ENCODE assay signal across 8 cellular contexts in genomic region chr17:74780443-74781238, GRCh38. TPM values are rescaled to one million over a fixed set of nuclear protein-coding genes. Genes with fewer than 3 reads are reported as not detected.
DNase-seq lines count a peak whose midpoint lies in the region; ATAC-seq and TF ChIP-seq lines count a peak whose summit lies in the region.

No MANE protein-coding gene starts in this region.

- peak; percentile 31 for ATAC-seq in central memory CD8-positive, alpha-beta T cell (replicated peaks; ENCODE audit: extremely low read depth, poor library complexity, severe bottlenecking)
- ATAC-seq in GM18519 (IDR thresholded peaks at IDR 0.05; ENCODE audit: low FRiP score, unreplicated experiment): no peak

- H3F3A ChIP-seq in neural cell (ENCODE audit: insufficient read depth, low read length, poor library complexity, severe bottlenecking): no peaks in the 10 kb centered on the region

- H3K79me2 ChIP-seq in mammary epithelial cell (ENCODE audit: insufficient read depth, low read length) (peaks cover 23% of the 10 kb centered on the region), neural cell (replicated peaks; ENCODE audit: insufficient read depth, low read length) (peaks cover 17% of the 10 kb centered on the region)

- CTCF ChIA-PET in mammary epithelial cell (lab: Charles Lee; ENCODE audit: low non-redundant PET): no interaction called here

- peak overlapping the region; percentile 64 for H3K4me3 Mint-ChIP-seq in central memory CD8-positive, alpha-beta T cell

- dilution Hi-C loops in mammary epithelial cell (cut with HindIII; ENCODE audit: low sequenced_read_pairs): no loop called here

- no peaks in the 10 kb centered on the region for H4K20me1 ChIP-seq in mammary epithelial cell (ENCODE audit: insufficient read depth, low read length)
- no peaks in the 10 kb centered on the region for H4K20me1 ChIP-seq in neural cell (ENCODE audit: insufficient read depth)

- H3K4me2 ChIP-seq in mammary epithelial cell (ENCODE audit: insufficient read depth, low read depth, low read length) (no peak overlapping the region), neural cell (ENCODE audit: low read length) (no peak overlapping the region)

- in situ Hi-C loops in T47D (cut with HindIII; ENCODE audit: low pct_unique_long_range_greater_than_20kb, low sequenced_read_pairs) (no loop called here), mammary epithelial cell (cut with MboI; ENCODE audit: low sequenced_read_pairs in 2 of 2) (no loop called here)

- WGBS in mammary epithelial cell (ENCODE audit: low coverage, missing lambda C conversion rate): 93% methylated on average over 7 of the region's 7 CpGs

- no peak for TF ChIP-seq EP300 in neural cell (conservative IDR thresholded peaks at IDR 0.05; ENCODE audit: poor library complexity, severe bottlenecking)

- H3K9me3 ChIP-seq in mammary epithelial cell (replicated peaks; ENCODE audit: insufficient read depth, low read length) (no peaks in the 10 kb centered on the region), neural cell (ENCODE audit: low read length) (no peaks in the 10 kb centered on the region)

- peaks cover 76% of the 10 kb centered on the region for H3K4me1 Mint-ChIP-seq in central memory CD8-positive, alpha-beta T cell

- no peak for TF ChIP-seq RAD21 in neural cell (conservative IDR thresholded peaks at IDR 0.05)

- H3K9me2 ChIP-seq in neural cell (ENCODE audit: insufficient read depth, low read length): no peaks in the 10 kb centered on the region

- H2AFZ ChIP-seq in mammary epithelial cell (ENCODE audit: low read depth, low read length) (no peak overlapping the region), neural cell (ENCODE audit: low read depth, low read length) (no peak overlapping the region)

- intact Hi-C loops in mammary epithelial cell (cut with micrococcal nuclease): loop anchor here (5.0 kb wide), 1 partner anchor 33 kb away; the partner anchor contains the start of gene NHERF1

- DNase-seq in T47D (ENCODE audit: low read depth in 1 of 2, low spot score in 1 of 2) (peak; percentile 76 to 93), mammary epithelial cell (no peak), NCI-H82 treated with DMSO at 0.1 percent for 48 hours (lab: John Stamatoyannopoulos, UW; ENCODE audit: unreplicated experiment) (peak; percentile 4), NCI-H1417 treated with DMSO at 0.1 percent for 48 hours (lab: John Stamatoyannopoulos, UW) (no peak)
- DNase-seq in central memory CD8-positive, alpha-beta T cell (ENCODE audit: low spot score in 2 of 2): peak in 1 of 2 donors; percentile 29
- no peak for DNase-seq in central memory CD4-positive, alpha-beta T cell

- H3K27ac ChIP-seq in mammary epithelial cell (ENCODE audit: insufficient read depth, low read depth, low read length) (no peak overlapping the region), neural cell (ENCODE audit: low read length) (no peak overlapping the region)

- no peaks in the 10 kb centered on the region for H3K4me1 ChIP-seq in mammary epithelial cell (ENCODE audit: insufficient read depth, low read length)

- no peak overlapping the region for H3K9ac ChIP-seq in mammary epithelial cell (ENCODE audit: insufficient read depth, low read length)
- no peak overlapping the region for H3K9ac ChIP-seq in neural cell (ENCODE audit: low read length)

- H3K27me3 ChIP-seq in mammary epithelial cell (ENCODE audit: insufficient read depth, low read length): no peaks in the 10 kb centered on the region
- no peaks in the 10 kb centered on the region for H3K27me3 ChIP-seq in neural cell (ENCODE audit: insufficient read depth, low read depth, low read length)

- TF ChIP-seq CTCF in mammary epithelial cell (conservative IDR thresholded peaks at IDR 0.05 in 1 of 2, IDR thresholded peaks at IDR 0.05 in 1 of 2; ENCODE audit: extremely low read depth in 1 of 2, insufficient read depth in 1 of 2, low read depth in 1 of 2, low read length in 2 of 2): no peak
- TF ChIP-seq CTCF in neural cell (IDR thresholded peaks at IDR 0.05; ENCODE audit: poor library complexity, severe bottlenecking): peak; percentile 33

- H3K4me3 ChIP-seq in mammary epithelial cell (replicated peaks in 1 of 3; ENCODE audit: insufficient read depth in 1 of 3, low read depth in 2 of 3, low read length in 3 of 3): no peak overlapping the region
- no peak overlapping the region for H3K4me3 ChIP-seq in neural cell (ENCODE audit: low read length)

- H3K27ac Mint-ChIP-seq in central memory CD8-positive, alpha-beta T cell (ENCODE audit: low read depth): peak overlapping the region; percentile 73

- H3K36me3 ChIP-seq in mammary epithelial cell (ENCODE audit: insufficient read depth, low read length) (peaks cover 3% of the 10 kb centered on the region), neural cell (ENCODE audit: insufficient read depth, low read length) (no peaks in the 10 kb centered on the region)

- H3K27me3 Mint-ChIP-seq in central memory CD8-positive, alpha-beta T cell: no peaks in the 10 kb centered on the region

- H3K9me3 Mint-ChIP-seq in central memory CD8-positive, alpha-beta T cell: no peaks in the 10 kb centered on the region

- no TSS peak for BruUV-seq in mammary epithelial cell (replicated peaks; lab: Mats Ljungman, UMichigan)

- H3K36me3 Mint-ChIP-seq in central memory CD8-positive, alpha-beta T cell (ENCODE audit: insufficient read depth): peaks cover 23% of the 10 kb centered on the region

TF ChIP-seq in neural cell, 6 proteins besides CTCF, POLR2A, EP300 and RAD21:
- TF ChIP-seq, protein P1, sequence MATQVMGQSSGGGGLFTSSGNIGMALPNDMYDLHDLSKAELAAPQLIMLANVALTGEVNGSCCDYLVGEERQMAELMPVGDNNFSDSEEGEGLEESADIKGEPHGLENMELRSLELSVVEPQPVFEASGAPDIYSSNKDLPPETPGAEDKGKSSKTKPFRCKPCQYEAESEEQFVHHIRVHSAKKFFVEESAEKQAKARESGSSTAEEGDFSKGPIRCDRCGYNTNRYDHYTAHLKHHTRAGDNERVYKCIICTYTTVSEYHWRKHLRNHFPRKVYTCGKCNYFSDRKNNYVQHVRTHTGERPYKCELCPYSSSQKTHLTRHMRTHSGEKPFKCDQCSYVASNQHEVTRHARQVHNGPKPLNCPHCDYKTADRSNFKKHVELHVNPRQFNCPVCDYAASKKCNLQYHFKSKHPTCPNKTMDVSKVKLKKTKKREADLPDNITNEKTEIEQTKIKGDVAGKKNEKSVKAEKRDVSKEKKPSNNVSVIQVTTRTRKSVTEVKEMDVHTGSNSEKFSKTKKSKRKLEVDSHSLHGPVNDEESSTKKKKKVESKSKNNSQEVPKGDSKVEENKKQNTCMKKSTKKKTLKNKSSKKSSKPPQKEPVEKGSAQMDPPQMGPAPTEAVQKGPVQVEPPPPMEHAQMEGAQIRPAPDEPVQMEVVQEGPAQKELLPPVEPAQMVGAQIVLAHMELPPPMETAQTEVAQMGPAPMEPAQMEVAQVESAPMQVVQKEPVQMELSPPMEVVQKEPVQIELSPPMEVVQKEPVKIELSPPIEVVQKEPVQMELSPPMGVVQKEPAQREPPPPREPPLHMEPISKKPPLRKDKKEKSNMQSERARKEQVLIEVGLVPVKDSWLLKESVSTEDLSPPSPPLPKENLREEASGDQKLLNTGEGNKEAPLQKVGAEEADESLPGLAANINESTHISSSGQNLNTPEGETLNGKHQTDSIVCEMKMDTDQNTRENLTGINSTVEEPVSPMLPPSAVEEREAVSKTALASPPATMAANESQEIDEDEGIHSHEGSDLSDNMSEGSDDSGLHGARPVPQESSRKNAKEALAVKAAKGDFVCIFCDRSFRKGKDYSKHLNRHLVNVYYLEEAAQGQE (IDR thresholded peaks at IDR 0.05; ENCODE audit: borderline replicate concordance): no peak
- TF ChIP-seq MXI1 (conservative IDR thresholded peaks at IDR 0.05; ENCODE audit: poor library complexity, severe bottlenecking): no peak
- no peak for TF ChIP-seq EZH2 (IDR thresholded peaks at IDR 0.05; ENCODE audit: borderline replicate concordance, insufficient read depth, low read length, poor library complexity, severe bottlenecking)
- no peak for TF ChIP-seq POLR2AphosphoS5 (IDR thresholded peaks at IDR 0.05)
- no peak for TF ChIP-seq TAF1 (IDR thresholded peaks at IDR 0.05; ENCODE audit: low read depth)
- no peak for TF ChIP-seq SMC3 (conservative IDR thresholded peaks at IDR 0.05; ENCODE audit: poor library complexity)

RNA-seq across cellular contexts. Expression of gene NAT9, which starts 4.5 kb away (rescaled TPM):
- 10 to 100 TPM; 24.7 to 76.5 TPM for total RNA-seq in mammary epithelial cell
- polyA plus RNA-seq in mammary epithelial cell (37.3 TPM), neural cell (232 and 243 TPM in 2 replicates)
- polyA minus RNA-seq in mammary epithelial cell (4.1 TPM), neural cell (34.1 and 35.2 TPM in 2 replicates)

RNA-seq across cellular contexts. Expression of gene NHERF1, which starts 32.2 kb away (rescaled TPM):
- total RNA-seq in mammary epithelial cell: 10 to 100 TPM in 1 of 2 donors, 1 to 10 TPM in 1; 5.8 to 24.6 TPM
- polyA plus RNA-seq in mammary epithelial cell (36.3 TPM), neural cell (0.51 and 1.3 TPM in 2 replicates)
- polyA minus RNA-seq in mammary epithelial cell (59.6 TPM), neural cell (0.81 and 1.2 TPM in 2 replicates)

RNA-seq across cellular contexts. Expression of gene RAB37, which starts 43.6 kb away (rescaled TPM):
- not detected for total RNA-seq in mammary epithelial cell
- polyA plus RNA-seq in mammary epithelial cell (not detected), neural cell (0.32 TPM in 1 of 2 replicates, not detected in the other)
- polyA minus RNA-seq in mammary epithelial cell (not detected), neural cell (not detected in 2 replicates)

Comparison
In these comparisons a context has a peak if more than half of its experiments do, and no peak if none do; other contexts are left out.
1. DNase-seq: peak in T47D (2 of 2) and NCI-H82 treated with DMSO at 0.1 percent for 48 hours (single experiment); none in mammary epithelial cell (single experiment), NCI-H1417 treated with DMSO at 0.1 percent for 48 hours (single experiment) and central memory CD4-positive, alpha-beta T cell (single experiment).
2. RNA of gene NHERF1, which starts 32.2 kb away (polyA plus RNA-seq): 36.3 TPM in mammary epithelial cell (single experiment); 0.51 to 1.3 TPM in neural cell; every median in the first group is over 10 times any median in the second.